20 cellular contexts compared by ENCODE assay signal in genomic region chr15:62521396-62521795, GRCh38.
DNase-seq lines count a peak whose midpoint lies in the region; ATAC-seq and TF ChIP-seq lines count a peak whose summit lies in the region.
"Had no signal": no experiment of that assay in that cellular context is flagged by ENCODE, and none has a peak within 500 bp of the region (broad histone marks: within the 10 kb centered on the region; RNA-seq: fewer than 3 reads in every experiment).

No MANE protein-coding gene starts in this region.

- H3K4me1 ChIP-seq in HUES48 (ENCODE audit: control insufficient read depth, insufficient read depth, low read length) (peaks cover 28% of the 10 kb centered on the region), iPS-18a (ENCODE audit: control insufficient read depth, low read depth, low read length) (peaks cover 25% of the 10 kb centered on the region), smooth muscle cell (ENCODE audit: low read depth) (peaks cover 25% of the 10 kb centered on the region), neuronal stem cell (ENCODE audit: control insufficient read depth in 2 of 2, insufficient read depth in 1 of 2, low read depth in 1 of 2, low read length in 2 of 2) (peaks cover 7 to 9% of the 10 kb centered on the region in 2 donors)
- no peaks in the 10 kb centered on the region for H3K4me1 ChIP-seq in naive thymus-derived CD4-positive, alpha-beta T cell (ENCODE audit: control insufficient read depth in 2 of 2, insufficient read depth in 2 of 2, low read length in 2 of 2)
- H3K4me1 ChIP-seq: BLaER1, Peyer's patch had no signal

- H3K27ac ChIP-seq in HUES48 (ENCODE audit: low read depth, low read length), result peak overlapping the region; percentile 84
- peak overlapping the region; percentile 82 for H3K27ac ChIP-seq in WERI-Rb-1
- peak overlapping the region; percentile 11 for H3K27ac ChIP-seq in iPS-18a (ENCODE audit: low read length)
- H3K27ac ChIP-seq in smooth muscle cell (ENCODE audit: low read depth), result no peak overlapping the region
- H3K27ac ChIP-seq in neuronal stem cell (replicated peaks; ENCODE audit: low read length), result no peak overlapping the region
- no peak overlapping the region for H3K27ac ChIP-seq in naive thymus-derived CD4-positive, alpha-beta T cell (ENCODE audit: low read depth, low read length)
- H3K27ac ChIP-seq: BLaER1, KMS-11, Peyer's patch, SJSA1 had no signal

- no peak overlapping the region for H3K18ac ChIP-seq in neuronal stem cell (ENCODE audit: low read length)

- CTCF ChIA-PET in naive thymus-derived CD4-positive, alpha-beta T cell (lab: Charles Lee), result no interaction called here

- intact Hi-C loops in naive thymus-derived CD4-positive, alpha-beta T cell (cut with micrococcal nuclease), result no loop called here

- H3K9me3 ChIP-seq in HUES48 (ENCODE audit: control insufficient read depth, insufficient read depth, low read length) (no peaks in the 10 kb centered on the region), WERI-Rb-1 (ENCODE audit: severe bottlenecking) (no peaks in the 10 kb centered on the region), iPS-18a (ENCODE audit: control insufficient read depth, low read depth, low read length) (no peaks in the 10 kb centered on the region), smooth muscle cell (replicated peaks; ENCODE audit: low read depth) (no peaks in the 10 kb centered on the region), neuronal stem cell (replicated peaks in 1 of 2; ENCODE audit: control insufficient read depth in 2 of 2, insufficient read depth in 1 of 2, low read depth in 1 of 2, low read length in 2 of 2) (no peaks in the 10 kb centered on the region)
- no peaks in the 10 kb centered on the region for H3K9me3 ChIP-seq in naive thymus-derived CD4-positive, alpha-beta T cell (ENCODE audit: control insufficient read depth in 2 of 3, low read length in 3 of 3)
- H3K9me3 ChIP-seq: BLaER1, Peyer's patch, SJSA1 had no signal

- H4K20me1 ChIP-seq in smooth muscle cell (ENCODE audit: low read depth), result peaks cover 15% of the 10 kb centered on the region
- H4K20me1 ChIP-seq: BLaER1 had no signal

- no peaks in the 10 kb centered on the region for H3K27me3 ChIP-seq in HUES48 (ENCODE audit: control insufficient read depth, insufficient read depth, low read length)
- no peaks in the 10 kb centered on the region for H3K27me3 ChIP-seq in WERI-Rb-1 (ENCODE audit: insufficient read depth, low read depth, severe bottlenecking)
- no peaks in the 10 kb centered on the region for H3K27me3 ChIP-seq in iPS-18a (ENCODE audit: control insufficient read depth, insufficient read depth, low read length)
- no peaks in the 10 kb centered on the region for H3K27me3 ChIP-seq in smooth muscle cell (ENCODE audit: low read depth)
- H3K27me3 ChIP-seq in neuronal stem cell (ENCODE audit: control insufficient read depth in 3 of 3, insufficient read depth in 3 of 3, low read depth in 1 of 3, low read length in 3 of 3), result no peaks in the 10 kb centered on the region
- no peaks in the 10 kb centered on the region for H3K27me3 ChIP-seq in naive thymus-derived CD4-positive, alpha-beta T cell (ENCODE audit: control insufficient read depth in 2 of 2, insufficient read depth in 2 of 2, low read length in 2 of 2)
- H3K27me3 ChIP-seq: BLaER1, Peyer's patch, SJSA1 had no signal

- H2BK15ac ChIP-seq in neuronal stem cell (ENCODE audit: low read length), result no peak overlapping the region

- 56% methylated on average over 2 of the region's 2 CpGs for WGBS in smooth muscle cell (ENCODE audit: low lambda C conversion rate)
- no CpG with 5 or more reads among the region's 2 CpGs for WGBS in neuronal stem cell (ENCODE audit: extremely low coverage in 2 of 2, insufficient read length in 2 of 2, insufficient replicate concordance in 1 of 2), 2 donors

- H3K36me3 Mint-ChIP-seq in naive thymus-derived CD4-positive, alpha-beta T cell, result no peaks in the 10 kb centered on the region
- H3K36me3 Mint-ChIP-seq: CD8-positive, alpha-beta T cell had no signal

- TF ChIP-seq CTCF in WERI-Rb-1 (IDR thresholded peaks at IDR 0.05; ENCODE audit: low read depth, low read length) (no peak), smooth muscle cell (IDR thresholded peaks at IDR 0.05; ENCODE audit: borderline replicate concordance, insufficient read depth, poor library complexity, severe bottlenecking) (no peak)

- no peak overlapping the region for H3K4me3 Mint-ChIP-seq in naive thymus-derived CD4-positive, alpha-beta T cell
- H3K4me3 Mint-ChIP-seq: CD8-positive, alpha-beta T cell had no signal

- no peak overlapping the region for H2AK5ac ChIP-seq in neuronal stem cell (ENCODE audit: low read depth, low read length)

- H3K4me2 ChIP-seq in smooth muscle cell (peak overlapping the region; percentile 74), neuronal stem cell (ENCODE audit: insufficient read depth, low read length, poor library complexity, severe bottlenecking) (no peak overlapping the region)
- H3K4me2 ChIP-seq: BLaER1, KMS-11 had no signal

- no peak overlapping the region for H3K14ac ChIP-seq in neuronal stem cell (ENCODE audit: low read length)

- no peak overlapping the region for H3K27ac Mint-ChIP-seq in naive thymus-derived CD4-positive, alpha-beta T cell
- H3K27ac Mint-ChIP-seq: CD8-positive, alpha-beta T cell had no signal

- POLR2A ChIA-PET in naive thymus-derived CD4-positive, alpha-beta T cell (lab: Charles Lee), result no interaction called here

- H3K9ac ChIP-seq in HUES48 (ENCODE audit: low read depth, low read length), result no peak overlapping the region
- H3K9ac ChIP-seq in iPS-18a (ENCODE audit: low read length), result no peak overlapping the region
- no peak overlapping the region for H3K9ac ChIP-seq in smooth muscle cell (ENCODE audit: low read depth)
- no peak overlapping the region for H3K9ac ChIP-seq in neuronal stem cell (ENCODE audit: low read depth, low read length, poor library complexity)
- H3K9ac ChIP-seq: BLaER1, KMS-11 had no signal

- H2BK120ac ChIP-seq in neuronal stem cell (ENCODE audit: low read depth, low read length), result no peak overlapping the region

- no peaks in the 10 kb centered on the region for H3K36me3 ChIP-seq in HUES48 (ENCODE audit: control insufficient read depth, insufficient read depth, low read length)
- no peaks in the 10 kb centered on the region for H3K36me3 ChIP-seq in WERI-Rb-1
- H3K36me3 ChIP-seq in iPS-18a (ENCODE audit: control insufficient read depth, low read depth, low read length), result no peaks in the 10 kb centered on the region
- H3K36me3 ChIP-seq in smooth muscle cell (ENCODE audit: low read depth), result no peaks in the 10 kb centered on the region
- no peaks in the 10 kb centered on the region for H3K36me3 ChIP-seq in neuronal stem cell (replicated peaks in 1 of 2; ENCODE audit: control insufficient read depth in 2 of 2, insufficient read depth in 2 of 2, low read length in 2 of 2)
- no peaks in the 10 kb centered on the region for H3K36me3 ChIP-seq in naive thymus-derived CD4-positive, alpha-beta T cell (ENCODE audit: control insufficient read depth in 2 of 3, insufficient read depth in 3 of 3, low read length in 3 of 3)
- H3K36me3 ChIP-seq: BLaER1, Peyer's patch, SJSA1 had no signal

- peak; percentile 37 for DNase-seq in WERI-Rb-1
- DNase-seq in smooth muscle cell (lab: John Stamatoyannopoulos, UW; ENCODE audit: unreplicated experiment), result no peak
- no peak for DNase-seq in neuronal stem cell (ENCODE audit: low spot score)
- DNase-seq in naive thymus-derived CD4-positive, alpha-beta T cell, result no peak
- DNase-seq: CD8-positive, alpha-beta T cell; DMS53; EL; NCI-H1436; NCI-H1930; NCI-H226; NCI-H524; Peyer's patch had no signal

- no peak overlapping the region for H2BK12ac ChIP-seq in neuronal stem cell (ENCODE audit: low read length)

- no peak overlapping the region for H4K8ac ChIP-seq in neuronal stem cell (ENCODE audit: low read depth, low read length)

- peaks cover 0 to 2% (median 0%) of the 10 kb centered on the region in 11 donors for H3K9me3 Mint-ChIP-seq in naive thymus-derived CD4-positive, alpha-beta T cell
- H3K9me3 Mint-ChIP-seq: CD8-positive, alpha-beta T cell had no signal

- H4K91ac ChIP-seq in neuronal stem cell (ENCODE audit: low read depth, low read length, poor library complexity), result no peak overlapping the region

- H3K4me3 ChIP-seq in HUES48 (ENCODE audit: low read depth, low read length) (no peak overlapping the region), WERI-Rb-1 (ENCODE audit: low read depth, low read length) (no peak overlapping the region; the same call in 1 of the 2 replicates), iPS-18a (ENCODE audit: low read length) (no peak overlapping the region), smooth muscle cell (no peak overlapping the region), neuronal stem cell (ENCODE audit: low read length in 2 of 2) (no peak overlapping the region)
- no peak overlapping the region for H3K4me3 ChIP-seq in naive thymus-derived CD4-positive, alpha-beta T cell (ENCODE audit: low read length)
- H3K4me3 ChIP-seq: BLaER1, Peyer's patch, SJSA1 had no signal

- H2BK5ac ChIP-seq in neuronal stem cell (ENCODE audit: low read length), result no peak overlapping the region

- H3K27me3 Mint-ChIP-seq in naive thymus-derived CD4-positive, alpha-beta T cell, result peaks cover 12 to 55% (median 37%) of the 10 kb centered on the region in 5 donors

- H3K23ac ChIP-seq in neuronal stem cell (ENCODE audit: low read depth, low read length, poor library complexity), result no peak overlapping the region

- no peak overlapping the region for H3K4ac ChIP-seq in neuronal stem cell (ENCODE audit: low read length)

- no peaks in the 10 kb centered on the region for H3K79me1 ChIP-seq in neuronal stem cell (ENCODE audit: low read depth, low read length)

- ATAC-seq in GM19328 (IDR thresholded peaks at IDR 0.05; ENCODE audit: unreplicated experiment), result no peak
- no peak for ATAC-seq in naive thymus-derived CD4-positive, alpha-beta T cell
- no peak for ATAC-seq in GM21528 (IDR thresholded peaks at IDR 0.05; ENCODE audit: low FRiP score, unreplicated experiment)
- ATAC-seq: CD8-positive, alpha-beta T cell; HCT116 had no signal

- H2AFZ ChIP-seq in smooth muscle cell (ENCODE audit: low read depth), result no peak overlapping the region
- no peak overlapping the region for H2AFZ ChIP-seq in neuronal stem cell (ENCODE audit: low read length)

- no peaks in the 10 kb centered on the region for H3K4me1 Mint-ChIP-seq in naive thymus-derived CD4-positive, alpha-beta T cell

- H3F3A ChIP-seq in smooth muscle cell (ENCODE audit: low read depth), result peaks cover 17% of the 10 kb centered on the region

- H3K79me2 ChIP-seq in smooth muscle cell (ENCODE audit: low read depth), result peaks cover 20% of the 10 kb centered on the region

Comparison
In these comparisons a context has a peak if more than half of its experiments do, and no peak if none do; other contexts are left out.
1. H3K27ac ChIP-seq: peak in HUES48 (single experiment), WERI-Rb-1 (single experiment) and iPS-18a (single experiment); none in smooth muscle cell (single experiment), neuronal stem cell (single experiment) and naive thymus-derived CD4-positive, alpha-beta T cell (single experiment).